ENCODE assay signal across 24 cellular contexts in the genomic region with DNA sequence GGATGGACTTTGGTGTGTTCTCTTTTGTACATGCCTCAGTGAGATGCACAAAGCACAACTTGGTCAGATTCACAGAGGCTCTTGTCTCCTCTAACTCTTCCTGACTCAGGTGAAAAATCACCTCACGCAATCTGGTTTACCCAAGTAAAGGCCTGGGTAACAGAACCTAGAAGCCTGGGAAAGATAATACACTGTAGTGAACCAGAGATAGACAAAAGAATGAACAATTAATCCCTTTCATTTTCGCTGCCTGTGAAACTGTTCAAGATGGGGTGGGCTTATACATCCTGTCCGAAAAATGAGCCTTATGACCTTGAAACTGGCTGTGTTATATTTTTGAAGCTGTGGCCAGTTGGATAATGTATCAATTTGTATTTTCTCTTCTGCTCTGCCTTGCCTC.
DNase-seq lines count a peak whose midpoint lies in the region; ATAC-seq, FAIRE-seq and TF ChIP-seq lines count a peak whose summit lies in the region.
"Had no signal": no experiment of that assay in that cellular context is flagged by ENCODE, and none has a peak within 500 bp of the region (broad histone marks: within the 10 kb centered on the region; RNA-seq: fewer than 3 reads in every experiment).

No MANE protein-coding gene starts in this region.

- H3K79me2 ChIP-seq in Karpas-422 (ENCODE audit: low read length) (no peaks in the 10 kb centered on the region), MM.1S (ENCODE audit: low read length) (no peaks in the 10 kb centered on the region), H1 (ENCODE audit: control insufficient read depth in 1 of 2, insufficient read depth in 2 of 2, low read length in 2 of 2) (no peaks in the 10 kb centered on the region)

- TF ChIP-seq POLR2A in H1 (IDR thresholded peaks at IDR 0.05; ENCODE audit: control extremely low read depth in 1 of 2, low read depth in 2 of 2, low read length in 2 of 2) = no peak

- H3F3A ChIP-seq in MM.1S (ENCODE audit: insufficient read depth, low read length) = peaks cover 15% of the 10 kb centered on the region

- H3K4ac ChIP-seq in H1 (replicated peaks; ENCODE audit: insufficient read length, low read depth, low read length) = no peak overlapping the region

- H3K27ac Mint-ChIP-seq in activated CD4-positive, alpha-beta T cell treated with anti-CD3 and anti-CD28 coated beads, Interleukin-2, amount 10 ng/mL, durations not matched to agents 7 days and 5 days = no peak overlapping the region
- H3K27ac Mint-ChIP-seq: B cell; CD4-positive, alpha-beta T cell; CD8-positive, alpha-beta T cell had no signal

- H2AFZ ChIP-seq in Karpas-422 (ENCODE audit: low read length) = no peak overlapping the region
- peak overlapping the region; percentile 28; the same call in 1 of the 2 replicates for H2AFZ ChIP-seq in MM.1S (ENCODE audit: low read length)
- H2AFZ ChIP-seq in H1 (ENCODE audit: low read length) = peak overlapping the region; percentile 49; the same call in 1 of the 2 replicates

- H3K27me3 ChIP-seq in Karpas-422 (ENCODE audit: low read length) (no peaks in the 10 kb centered on the region), MM.1S (replicated peaks; ENCODE audit: insufficient read depth, low read length) (no peaks in the 10 kb centered on the region), H1 (replicated peaks in 1 of 4; ENCODE audit: control insufficient read depth in 3 of 4, extremely low read depth in 1 of 4, insufficient read depth in 3 of 4, low read length in 3 of 4) (no peaks in the 10 kb centered on the region)
- H3K27me3 ChIP-seq: BLaER1 treated with 17β-estradiol and CSF1 and Interleukin-3, amounts not matched to agents 10 nM and 100 nM had no signal

- H4K5ac ChIP-seq in H1 (ENCODE audit: insufficient read length, low read depth, low read length) = no peak overlapping the region

- no peaks in the 10 kb centered on the region for H3K79me1 ChIP-seq in H1 (ENCODE audit: low read depth, low read length)

- no peaks in the 10 kb centered on the region for H3K4me1 Mint-ChIP-seq in activated CD4-positive, alpha-beta T cell treated with anti-CD3 and anti-CD28 coated beads, Interleukin-2, amount 10 ng/mL, durations not matched to agents 7 days and 5 days
- H3K4me1 Mint-ChIP-seq: B cell had no signal

- no peak overlapping the region for H3K14ac ChIP-seq in H1 (ENCODE audit: insufficient read length)

- no peak overlapping the region for H3K18ac ChIP-seq in H1 (ENCODE audit: extremely low read depth, low read length)

- H3K4me3 Mint-ChIP-seq in activated CD4-positive, alpha-beta T cell treated with anti-CD3 and anti-CD28 coated beads, Interleukin-2, amount 10 ng/mL, durations not matched to agents 7 days and 5 days = no peak overlapping the region
- H3K4me3 Mint-ChIP-seq: B cell; CD4-positive, alpha-beta T cell; CD8-positive, alpha-beta T cell had no signal

- no peak overlapping the region for H2AK5ac ChIP-seq in H1 (ENCODE audit: low read depth, low read length)

- no peaks in the 10 kb centered on the region for H3K36me3 Mint-ChIP-seq in activated CD4-positive, alpha-beta T cell treated with anti-CD3 and anti-CD28 coated beads, Interleukin-2, amount 10 ng/mL, durations not matched to agents 7 days and 5 days (ENCODE audit: low read depth)
- H3K36me3 Mint-ChIP-seq: CD8-positive, alpha-beta T cell had no signal

- H3K9me3 ChIP-seq in Karpas-422 (ENCODE audit: low read length) = peaks cover 8% of the 10 kb centered on the region; the same call in 1 of the 2 replicates
- no peaks in the 10 kb centered on the region for H3K9me3 ChIP-seq in MM.1S (replicated peaks; ENCODE audit: insufficient read depth, low read length)
- no peaks in the 10 kb centered on the region; a peak in 1 of 4 replicates for H3K9me3 ChIP-seq in H1 (ENCODE audit: insufficient read depth in 2 of 2, low read depth in 1 of 2, low read length in 1 of 2)
- H3K9me3 ChIP-seq: A549; BLaER1 treated with 17β-estradiol and CSF1 and Interleukin-3, amounts not matched to agents 10 nM and 100 nM; Caco-2 had no signal

- H3K4me1 ChIP-seq in Karpas-422 (ENCODE audit: low read length) (no peaks in the 10 kb centered on the region), MM.1S (ENCODE audit: low read length) (peaks cover 27% of the 10 kb centered on the region), H1 (replicated peaks in 1 of 4; ENCODE audit: control insufficient read depth in 3 of 4, insufficient read depth in 4 of 4, low read length in 3 of 4) (no peaks in the 10 kb centered on the region)
- H3K4me1 ChIP-seq: A549; BLaER1 treated with 17β-estradiol and CSF1 and Interleukin-3, amounts not matched to agents 10 nM and 100 nM; Caco-2 had no signal

- WGBS in H1 (ENCODE audit: extremely low coverage in 1 of 2, insufficient coverage in 1 of 2, insufficient read length in 1 of 2, insufficient replicate concordance in 2 of 2, low coverage in 1 of 2, low lambda C conversion rate in 2 of 2, missing lambda C conversion rate in 1 of 2), 2 experiments = 92% methylated on average over 3 of the region's 3 CpGs; no CpG with 5 or more reads in 1 of the 2 experiments

- no peak overlapping the region for H4K91ac ChIP-seq in H1 (replicated peaks; ENCODE audit: insufficient read length, low read length)

- no peak overlapping the region for H2BK5ac ChIP-seq in H1 (ENCODE audit: low read depth, low read length)

- H3K56ac ChIP-seq in H1 (replicated peaks; ENCODE audit: insufficient read length, low read depth, low read length) = no peak overlapping the region

- no peaks in the 10 kb centered on the region for H3K36me3 ChIP-seq in Karpas-422 (ENCODE audit: insufficient read depth, low read length)
- H3K36me3 ChIP-seq in MM.1S (replicated peaks; ENCODE audit: insufficient read depth, low read length) = no peaks in the 10 kb centered on the region
- H3K36me3 ChIP-seq in H1 (ENCODE audit: control insufficient read depth in 2 of 4, insufficient read depth in 4 of 4, low read length in 3 of 4) = no peaks in the 10 kb centered on the region
- H3K36me3 ChIP-seq: BLaER1 treated with 17β-estradiol and CSF1 and Interleukin-3, amounts not matched to agents 10 nM and 100 nM had no signal

- no peak overlapping the region for H3K4me2 ChIP-seq in Karpas-422 (ENCODE audit: low read depth, low read length, poor library complexity, severe bottlenecking)
- peak overlapping the region; percentile 58 for H3K4me2 ChIP-seq in MM.1S (ENCODE audit: low read depth, low read length)
- H3K4me2 ChIP-seq in H1 (ENCODE audit: insufficient read depth in 1 of 2, low read depth in 2 of 2, low read length in 2 of 2) = no peak overlapping the region
- H3K4me2 ChIP-seq: A549; BLaER1 treated with 17β-estradiol and CSF1 and Interleukin-3, amounts not matched to agents 10 nM and 100 nM had no signal

- TF ChIP-seq EP300 in H1 (IDR thresholded peaks at IDR 0.05; ENCODE audit: borderline replicate concordance in 1 of 2, low read depth in 2 of 2, low read length in 2 of 2) = no peak

- H3K27ac ChIP-seq in Karpas-422 (ENCODE audit: low read length) = no peak overlapping the region
- peak overlapping the region; percentile 81 for H3K27ac ChIP-seq in MM.1S (ENCODE audit: low read length)
- no peak overlapping the region for H3K27ac ChIP-seq in H1 (ENCODE audit: low read depth, low read length)
- H3K27ac ChIP-seq: 22Rv1; A549; BLaER1 treated with 17β-estradiol and CSF1 and Interleukin-3, amounts not matched to agents 10 nM and 100 nM; C4-2B had no signal

- POLR2A ChIA-PET in H1 (lab: Charles Lee; ENCODE audit: partially characterized antibody) = no interaction called here
- POLR2A ChIA-PET in activated CD4-positive, alpha-beta T cell treated with anti-CD3 and anti-CD28 coated beads, Interleukin-2, amount 10 ng/mL, durations not matched to agents 7 days and 5 days (lab: Charles Lee) = no interaction called here

- H3K9ac ChIP-seq in Karpas-422 (ENCODE audit: low read length) = no peak overlapping the region
- H3K9ac ChIP-seq in MM.1S (ENCODE audit: low read length) = peak overlapping the region; percentile 22; the same call in 1 of the 2 replicates
- no peak overlapping the region for H3K9ac ChIP-seq in H1 (replicated peaks in 1 of 4; ENCODE audit: extremely low read depth in 1 of 4, low read depth in 3 of 4, low read length in 3 of 4)
- H3K9ac ChIP-seq: BLaER1 treated with 17β-estradiol and CSF1 and Interleukin-3, amounts not matched to agents 10 nM and 100 nM had no signal

- no peak for TF ChIP-seq RAD21 in H1 (IDR thresholded peaks at IDR 0.05 in 1 of 2, conservative IDR thresholded peaks at IDR 0.05 in 1 of 2; ENCODE audit: low read depth in 2 of 2, low read length in 2 of 2)

- FAIRE-seq in H1 (lab: Jason Lieb, UNC) = no peak
- FAIRE-seq: A549, D721Med, G401.6, GM12891, GM19239 had no signal

- no peak overlapping the region for H2BK120ac ChIP-seq in H1 (replicated peaks; ENCODE audit: low read depth, low read length)

- H4K20me1 ChIP-seq in Karpas-422 (ENCODE audit: insufficient read depth, low read depth, low read length) (no peaks in the 10 kb centered on the region), MM.1S (ENCODE audit: insufficient read depth, low read length) (no peaks in the 10 kb centered on the region), H1 (replicated peaks in 1 of 2; ENCODE audit: control insufficient read depth in 1 of 2, insufficient read depth in 2 of 2, low read length in 2 of 2) (no peaks in the 10 kb centered on the region)
- H4K20me1 ChIP-seq: BLaER1 treated with 17β-estradiol and CSF1 and Interleukin-3, amounts not matched to agents 10 nM and 100 nM had no signal

- no peaks in the 10 kb centered on the region for H3K9me3 Mint-ChIP-seq in activated CD4-positive, alpha-beta T cell treated with anti-CD3 and anti-CD28 coated beads, Interleukin-2, amount 10 ng/mL, durations not matched to agents 7 days and 5 days

- H3K9me2 ChIP-seq in Karpas-422 (replicated peaks; ENCODE audit: insufficient read depth, low read length) (0 out of 2 replicates have a peak, but pooled peaks cover 5% of the 10 kb centered on the region), MM.1S (replicated peaks; ENCODE audit: insufficient read depth, low read length) (no peaks in the 10 kb centered on the region)

- no peak overlapping the region for H2BK20ac ChIP-seq in H1 (ENCODE audit: low read length)

- DNase-seq in Karpas-422 (peak; percentile 9), MM.1S (peak; percentile 88), H1 (ENCODE audit: low read depth in 1 of 2, low spot score in 2 of 2) (no peak), NCI-H345 (lab: John Stamatoyannopoulos, UW) (no peak), NAMALWA (ENCODE audit: low spot score) (no peak)
- DNase-seq in activated CD4-positive, alpha-beta T cell treated with anti-CD3 and anti-CD28 coated beads, Interleukin-2, amount 10 ng/mL, durations not matched to agents 7 days and 5 days = no peak
- DNase-seq in stimulated activated CD4-positive, alpha-beta T cell treated with anti-CD3 and anti-CD28 coated beads, Interleukin-4, amount 100 ng/mL, for 4 hours = no peak
- DNase-seq: AML-193; Caco-2; Calu3; CD4-positive, alpha-beta T cell; CD8-positive, alpha-beta T cell; DMS79 treated with DMSO at 0.1 percent for 48 hours; GF-D8 had no signal

- H3K23ac ChIP-seq in H1 (ENCODE audit: insufficient read length) = no peak overlapping the region

- no peak overlapping the region for H2BK15ac ChIP-seq in H1 (ENCODE audit: low read length)

- H3K27me3 Mint-ChIP-seq in activated CD4-positive, alpha-beta T cell treated with anti-CD3 and anti-CD28 coated beads, Interleukin-2, amount 10 ng/mL, durations not matched to agents 7 days and 5 days = no peaks in the 10 kb centered on the region
- H3K27me3 Mint-ChIP-seq: B cell; CD4-positive, alpha-beta T cell had no signal

- no peak overlapping the region for H4K8ac ChIP-seq in H1 (ENCODE audit: extremely low read depth, insufficient read depth, low read length)

- CTCF ChIA-PET in H1 (lab: Charles Lee; ENCODE audit: partially characterized antibody) = no interaction called here
- CTCF ChIA-PET in activated CD4-positive, alpha-beta T cell treated with anti-CD3 and anti-CD28 coated beads, Interleukin-2, amount 10 ng/mL, durations not matched to agents 7 days and 5 days (lab: Charles Lee) = no interaction called here

- no peaks in the 10 kb centered on the region for H3K23me2 ChIP-seq in H1 (ENCODE audit: low read depth, low read length)

- TF ChIP-seq CTCF in MM.1S (IDR thresholded peaks at IDR 0.05; ENCODE audit: low read length) (no peak), H1 (IDR thresholded peaks at IDR 0.05; ENCODE audit: control extremely low read depth in 1 of 3, insufficient read depth in 1 of 3, low read depth in 1 of 3, low read length in 3 of 3) (no peak)

- H3K4me3 ChIP-seq in Karpas-422 (ENCODE audit: low read length) (no peak overlapping the region), MM.1S (ENCODE audit: low read length) (peak overlapping the region; percentile 28), H1 (ENCODE audit: extremely low read depth in 1 of 4, insufficient read depth in 2 of 4, low read depth in 3 of 4, low read length in 4 of 4) (no peak overlapping the region)
- H3K4me3 ChIP-seq: A549; BLaER1 treated with 17β-estradiol and CSF1 and Interleukin-3, amounts not matched to agents 10 nM and 100 nM had no signal

- no peak overlapping the region for H2BK12ac ChIP-seq in H1 (ENCODE audit: low read depth, low read length)

- peak; percentile 49 for ATAC-seq in GM18867 (IDR thresholded peaks at IDR 0.05; ENCODE audit: unreplicated experiment)
- ATAC-seq: A549; CD8-positive, alpha-beta T cell had no signal

Comparison
In these comparisons a context has a peak if more than half of its experiments do, and no peak if none do; other contexts are left out.
1. DNase-seq: peak in Karpas-422 (single experiment) and MM.1S (single experiment); none in H1 (0 of 2), NCI-H345 (single experiment), activated CD4-positive, alpha-beta T cell treated with anti-CD3 and anti-CD28 coated beads, Interleukin-2, amount 10 ng/mL, durations not matched to agents 7 days and 5 days (single experiment), stimulated activated CD4-positive, alpha-beta T cell treated with anti-CD3 and anti-CD28 coated beads, Interleukin-4, amount 100 ng/mL, for 4 hours (0 of 2) and NAMALWA (single experiment).